Comparison of ENCODE assay signal across 25 cellular contexts in the genomic region with DNA sequence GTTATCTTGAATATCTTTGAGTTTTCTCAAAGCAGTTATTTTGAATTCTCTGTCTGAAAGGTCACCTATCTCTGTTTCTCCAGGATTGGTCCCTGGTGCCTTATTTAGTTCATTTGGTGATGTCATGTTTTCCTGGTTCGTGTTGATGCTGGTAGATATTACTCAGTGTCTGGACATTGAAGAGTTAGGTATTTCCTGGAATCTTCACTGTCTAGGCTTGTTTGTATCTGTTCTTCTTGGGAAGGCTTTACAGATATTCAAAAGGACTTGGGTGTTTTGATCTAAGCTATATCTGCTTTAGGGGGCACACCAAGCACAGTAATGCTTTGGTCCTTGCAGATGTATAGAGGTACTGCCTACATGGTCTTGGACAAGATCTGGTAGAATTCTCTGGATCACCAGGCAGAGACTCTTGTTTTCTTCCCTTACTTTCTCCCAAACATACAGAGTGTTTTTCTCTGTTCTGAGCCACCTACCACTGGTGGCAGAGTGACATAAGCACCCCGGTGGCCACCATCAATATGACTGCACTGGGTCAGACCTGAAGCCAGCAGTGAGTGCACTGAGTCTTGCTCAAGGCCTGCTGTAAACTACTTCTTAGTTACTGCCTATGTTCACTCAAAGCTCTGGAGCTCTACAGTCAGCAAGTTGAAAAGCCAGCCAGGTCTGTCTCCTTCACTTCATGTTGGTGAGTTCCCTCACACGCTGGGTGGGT.
"Had no signal": no experiment of that assay in that cellular context is flagged by ENCODE, and none has a peak within 500 bp of the region (broad histone marks: within the 10 kb centered on the region; RNA-seq: fewer than 3 reads in every experiment).

No MANE protein-coding gene starts in this region.

- H3K9me3 ChIP-seq: lower lobe of right lung, ovary, thyroid gland had no signal

- FAIRE-seq: frontal cortex, keratinocyte, small intestine, urothelium cell line had no signal

- H3K27ac ChIP-seq: esophagus muscularis mucosa, lower lobe of right lung, ovary, psoas muscle, stomach, thyroid gland, upper lobe of left lung had no signal

- H3K27me3 Mint-ChIP-seq: effector memory CD8-positive, alpha-beta T cell; memory B cell had no signal

- H3K27me3 ChIP-seq: esophagus muscularis mucosa, ovary, stomach, thyroid gland, upper lobe of left lung had no signal

- H3K4me3 ChIP-seq: esophagus muscularis mucosa, lower lobe of right lung, ovary, psoas muscle, stomach, thyroid gland, upper lobe of left lung had no signal

- DNase-seq: cerebellar nuclear complex; cortex of kidney; effector memory CD8-positive, alpha-beta T cell; head of caudate nucleus; left ventricle myocardium superior; lower lobe of right lung; natural killer cell; occipital lobe; ovary; posterior cingulate gyrus; psoas muscle; right cardiac atrium; small intestine; stimulated activated CD4-positive, alpha-beta T cell treated with anti-CD3 and anti-CD28 coated beads, Interleukin-2, amount 100 ng/mL, for 24 hours; stimulated activated CD4-positive, alpha-beta T cell treated with anti-CD3 and anti-CD28 coated beads, Interleukin-4, amount 100 ng/mL, for 24 hours; stimulated activated naive CD4-positive, alpha-beta T cell treated with Interleukin-2 at 50 U/mL for 16 hours; stomach; thyroid gland; upper lobe of left lung had no signal

- H3K36me3 ChIP-seq: esophagus muscularis mucosa, lower lobe of right lung, ovary, stomach, thyroid gland, upper lobe of left lung had no signal

- H3K4me3 Mint-ChIP-seq: effector memory CD8-positive, alpha-beta T cell; memory B cell; natural killer cell; stimulated activated effector memory CD8-positive, alpha-beta T cell treated with anti-CD3 and anti-CD28 coated beads, Interleukin-12 subunit alpha, Interleukin-12 subunit beta, amount 100 ng/mL, for 72 hours had no signal

- H3K4me1 ChIP-seq: esophagus muscularis mucosa, lower lobe of right lung, psoas muscle, stomach, thyroid gland, upper lobe of left lung had no signal

- H3K36me3 Mint-ChIP-seq: memory B cell; natural killer cell; stimulated activated effector memory CD8-positive, alpha-beta T cell treated with anti-CD3 and anti-CD28 coated beads, Interleukin-12 subunit alpha, Interleukin-12 subunit beta, amount 100 ng/mL, for 72 hours had no signal

- H3K27ac Mint-ChIP-seq: effector memory CD8-positive, alpha-beta T cell; memory B cell; natural killer cell; stimulated activated effector memory CD8-positive, alpha-beta T cell treated with anti-CD3 and anti-CD28 coated beads, Interleukin-12 subunit alpha, Interleukin-12 subunit beta, amount 100 ng/mL, for 72 hours had no signal

- H3K4me1 Mint-ChIP-seq: memory B cell; natural killer cell; stimulated activated effector memory CD8-positive, alpha-beta T cell treated with anti-CD3 and anti-CD28 coated beads, Interleukin-12 subunit alpha, Interleukin-12 subunit beta, amount 100 ng/mL, for 72 hours had no signal
